ENCODE assay signal across 14 cellular contexts in genomic region chr16:72401079-72401361, GRCh38.
"Had no signal": no experiment of that assay in that cellular context is flagged by ENCODE, and none has a peak within 500 bp of the region (broad histone marks: within the 10 kb centered on the region; RNA-seq: fewer than 3 reads in every experiment).

No MANE protein-coding gene starts in this region.

- H3K27me3 ChIP-seq: body of pancreas, sigmoid colon, spleen had no signal

- H3K9me3 ChIP-seq: body of pancreas, sigmoid colon, spleen had no signal

- H3K36me3 ChIP-seq: sigmoid colon, spleen had no signal

- DNase-seq: activated CD4-positive, alpha-beta memory T cell treated with anti-CD3 and anti-CD28 coated beads, Interleukin-2, amount 10 ng/mL, durations not matched to agents 7 days and 5 days; activated CD8-positive, alpha-beta memory T cell treated with anti-CD3 and anti-CD28 coated beads, Interleukin-2, amount 10 ng/mL, durations not matched to agents 7 days and 5 days; activated effector memory CD4-positive, alpha-beta T cell treated with anti-CD3 and anti-CD28 coated beads, Interleukin-2, amount 50 U/mL, for 16 hours; activated T-cell treated with anti-CD3 and anti-CD28 coated beads for 4 hours; effector CD8-positive, alpha-beta T cell; naive B cell; occipital lobe; sigmoid colon; spleen; stimulated activated naive CD8-positive, alpha-beta T cell treated with anti-CD3 and anti-CD28 coated beads, Interleukin-15, Interleukin-2, amounts not matched to agents 100 U/mL and 50 U/mL, for 24 hours had no signal

- ATAC-seq: activated CD4-positive, CD25-positive, alpha-beta regulatory T cell treated with anti-CD3 and anti-CD28 coated beads, Interleukin-2, amount 50 U/mL, for 24 hours; esophagus mucosa had no signal

- H3K4me1 ChIP-seq: sigmoid colon, spleen had no signal

- H3K27ac ChIP-seq: body of pancreas, sigmoid colon, spleen, VCaP had no signal

- H3K4me3 ChIP-seq: body of pancreas, sigmoid colon, spleen had no signal
